8 cellular contexts compared by ENCODE assay signal in genomic region chr11:59667812-59668187, GRCh38. TPM values are rescaled to one million over a fixed set of nuclear protein-coding genes. Genes with fewer than 3 reads are reported as not detected.
DNase-seq lines count a peak whose midpoint lies in the region; FAIRE-seq and TF ChIP-seq lines count a peak whose summit lies in the region.

No MANE protein-coding gene starts in this region.

- H3K4me1 Mint-ChIP-seq in activated CD4-positive, alpha-beta memory T cell treated with anti-CD3 and anti-CD28 coated beads for 36 hours (ENCODE audit: low read depth): peaks cover 43% of the 10 kb centered on the region

- POLR2A ChIA-PET in HEK293 (lab: Yijun Ruan, JAX): no interaction called here
- POLR2A ChIA-PET in activated CD4-positive, alpha-beta memory T cell treated with anti-CD3 and anti-CD28 coated beads for 36 hours (lab: Charles Lee): interaction anchor here (1.4 kb wide), 1 partner anchor 15 kb away, joined by 4 read pairs; no protein-coding TSS in a partner anchor

- H3K27ac ChIP-seq in HEK293 (ENCODE audit: extremely low read depth, low read depth, low read length) (no peak overlapping the region), iPS DF 6.9 (ENCODE audit: low read length) (no peak overlapping the region), small intestine (ENCODE audit: low read depth in 1 of 2, low read length in 1 of 2) (peak overlapping the region; percentile 51 to 79)

- H3K4me1 ChIP-seq in HEK293 (ENCODE audit: control insufficient read depth, insufficient read depth, low read length) (no peaks in the 10 kb centered on the region), iPS DF 6.9 (ENCODE audit: control insufficient read depth, insufficient read depth, low read length) (0 out of 2 replicates have a peak, but pooled peaks cover 1% of the 10 kb centered on the region), small intestine (ENCODE audit: control insufficient read depth in 2 of 2, insufficient read depth in 1 of 2, low read depth in 1 of 2, low read length in 1 of 2) (peaks cover 1 to 6% of the 10 kb centered on the region in 2 donors)

- peaks cover 29% of the 10 kb centered on the region for H3K36me3 Mint-ChIP-seq in activated CD4-positive, alpha-beta memory T cell treated with anti-CD3 and anti-CD28 coated beads for 36 hours

- peak overlapping the region; percentile 92 for H3K27ac Mint-ChIP-seq in activated CD4-positive, alpha-beta memory T cell treated with anti-CD3 and anti-CD28 coated beads for 36 hours

- H3K4me3 Mint-ChIP-seq in activated CD4-positive, alpha-beta memory T cell treated with anti-CD3 and anti-CD28 coated beads for 36 hours: peak overlapping the region; percentile 88

- 100% methylated on average over 1 of the region's 3 CpGs for WGBS in iPS DF 6.9 (ENCODE audit: insufficient coverage, insufficient read length)
- WGBS in small intestine, 3 donors: 6 to 29% (median 7%) methylated on average over 3 of the region's 3 CpGs

- H3K27me3 ChIP-seq in iPS DF 6.9 (ENCODE audit: control insufficient read depth, insufficient read depth, low read length) (no peaks in the 10 kb centered on the region), small intestine (ENCODE audit: control insufficient read depth in 2 of 2, insufficient read depth in 2 of 2, low read length in 2 of 2) (no peaks in the 10 kb centered on the region)

- H3K9me3 ChIP-seq in HEK293 (ENCODE audit: control insufficient read depth, insufficient read depth, low read depth, low read length) (no peaks in the 10 kb centered on the region), iPS DF 6.9 (ENCODE audit: control insufficient read depth, insufficient read depth, low read length) (no peaks in the 10 kb centered on the region), small intestine (ENCODE audit: control insufficient read depth, low read depth) (no peaks in the 10 kb centered on the region)

- CTCF ChIA-PET in HEK293 (lab: Yijun Ruan, JAX): no interaction called here
- CTCF ChIA-PET in activated CD4-positive, alpha-beta memory T cell treated with anti-CD3 and anti-CD28 coated beads for 36 hours (lab: Charles Lee): interaction anchor here (0.7 kb wide), 1 partner anchor 119 kb away, joined by 3 read pairs; no protein-coding TSS in a partner anchor

- no peak for DNase-seq in activated CD4-positive, alpha-beta memory T cell treated with anti-CD3 and anti-CD28 coated beads for 36 hours
- DNase-seq in iPS DF 6.9 (ENCODE audit: low read depth, low spot score) (no peak), small intestine (peak; percentile 45), NCI-H2107 (lab: John Stamatoyannopoulos, UW) (no peak), GM10266 (ENCODE audit: extremely low spot score) (no peak)
- no peak for DNase-seq in stimulated activated CD4-positive, alpha-beta T cell treated with anti-CD3 and anti-CD28 coated beads, Interleukin-4, amount 100 ng/mL, for 4 hours
- no peak for DNase-seq in stimulated activated CD4-positive, alpha-beta T cell treated with anti-CD3 and anti-CD28 coated beads, Interleukin-1b, Interleukin-23, amount 100 ng/mL, for 48 hours

- H3K36me3 ChIP-seq in HEK293 (ENCODE audit: control insufficient read depth in 2 of 2, insufficient read depth in 1 of 2, low read length in 2 of 2) (peaks cover 27 to 41% of the 10 kb centered on the region in 2 experiments), iPS DF 6.9 (ENCODE audit: control insufficient read depth, insufficient read depth, low read length) (0 out of 2 replicates have a peak, but pooled peaks cover 6% of the 10 kb centered on the region), small intestine (ENCODE audit: control insufficient read depth in 2 of 2, insufficient read depth in 2 of 2, low read length in 2 of 2) (peaks cover 0 to 8% of the 10 kb centered on the region in 2 donors)

- no peak for TF ChIP-seq CTCF in HEK293 (tag by site-specific recombination; IDR thresholded peaks at IDR 0.05)
- no peak for TF ChIP-seq CTCF in GM10266 (IDR thresholded peaks at IDR 0.05; ENCODE audit: control insufficient read depth, insufficient read depth, low read depth, missing control alignments)

- no peak for FAIRE-seq in small intestine (lab: Jason Lieb, UNC)

- H3K9me3 Mint-ChIP-seq in activated CD4-positive, alpha-beta memory T cell treated with anti-CD3 and anti-CD28 coated beads for 36 hours: no peaks in the 10 kb centered on the region

- no peaks in the 10 kb centered on the region for H3K27me3 Mint-ChIP-seq in activated CD4-positive, alpha-beta memory T cell treated with anti-CD3 and anti-CD28 coated beads for 36 hours

- intact Hi-C loops in activated CD4-positive, alpha-beta memory T cell treated with anti-CD3 and anti-CD28 coated beads for 36 hours (cut with micrococcal nuclease): loop anchor here (2.0 to 10.0 kb wide), 3 partner anchors 130 to 1089 kb away; partner anchors contain the start of genes FAM111A and ZFP91

- H3K4me3 ChIP-seq in HEK293 (ENCODE audit: low read depth, low read length): peak overlapping the region; percentile 80
- peak overlapping the region; percentile 97; the same call in 1 of the 2 replicates for H3K4me3 ChIP-seq in iPS DF 6.9 (ENCODE audit: low read length)
- peak overlapping the region in 1 of 2 donors; percentile 93 for H3K4me3 ChIP-seq in small intestine (ENCODE audit: low read depth in 1 of 2, low read length in 2 of 2)

TF ChIP-seq in HEK293, 187 proteins besides CTCF, POLR2A, EP300 and RAD21:
- TF ChIP-seq ZBTB8A (tag by site-specific recombination; IDR thresholded peaks at IDR 0.05) (no peak), ZXDB (tag by site-specific recombination; IDR thresholded peaks at IDR 0.05) (no peak), ZBTB21 (tag by site-specific recombination; IDR thresholded peaks at IDR 0.05) (no peak), ZNF707 (tag by site-specific recombination; IDR thresholded peaks at IDR 0.05) (no peak)

RNA-seq across cellular contexts. Expression of gene PATL1, which starts 1.0 kb away (rescaled TPM):
- 10 to 100 TPM; 58.3 to 62.3 TPM for total RNA-seq in activated CD4-positive, alpha-beta memory T cell treated with anti-CD3 and anti-CD28 coated beads for 36 hours
- 10 to 100 TPM; 14.5 to 22.3 (median 15.7) TPM for polyA plus RNA-seq in small intestine

RNA-seq across cellular contexts. Expression of gene OR10V1, which starts 45.8 kb away (rescaled TPM):
- not detected for total RNA-seq in activated CD4-positive, alpha-beta memory T cell treated with anti-CD3 and anti-CD28 coated beads for 36 hours
- polyA plus RNA-seq in small intestine: not detected

RNA-seq across cellular contexts. Expression of gene OSBP, which starts 52.2 kb away (rescaled TPM):
- total RNA-seq in activated CD4-positive, alpha-beta memory T cell treated with anti-CD3 and anti-CD28 coated beads for 36 hours: 10 to 100 TPM; 37.2 to 40.9 TPM
- 10 to 100 TPM; 22.2 to 27.3 (median 25.9) TPM for polyA plus RNA-seq in small intestine

Comparison
In these comparisons a context has a peak if more than half of its experiments do, and no peak if none do; other contexts are left out.
1. H3K27ac ChIP-seq: peak in small intestine (2 of 2); none in HEK293 (single experiment) and iPS DF 6.9 (single experiment).